In genomic region chr17:31859487-31860008, GRCh38 we compare ENCODE assay signal across 8 cellular contexts. TPM values are rescaled to one million over a fixed set of nuclear protein-coding genes. Genes with fewer than 3 reads are reported as not detected.
A peak's percentile ranks its signal among the peaks of the same experiment; 100 is the strongest.
DNase-seq lines count a peak whose midpoint lies in the region; ATAC-seq and TF ChIP-seq lines count a peak whose summit lies in the region.

No MANE protein-coding gene starts in this region.

- no peaks in the 10 kb centered on the region for H3K9me3 Mint-ChIP-seq in CD8-positive, alpha-beta T cell

- H3K9ac ChIP-seq in KMS-11 (no peak overlapping the region), neural cell (ENCODE audit: low read length) (no peak overlapping the region)

- H3K4me1 Mint-ChIP-seq in CD8-positive, alpha-beta T cell (ENCODE audit: low read depth), result peaks cover 16% of the 10 kb centered on the region

- no peak overlapping the region for H3K27ac ChIP-seq in CD8-positive, alpha-beta T cell (ENCODE audit: low read depth, low read length)
- H3K27ac ChIP-seq in KMS-11, result peak overlapping the region; percentile 2; the same call in 1 of the 2 replicates
- peak overlapping the region in 6 of 59 donors; percentile 3 to 86 (median 46) for H3K27ac ChIP-seq in dorsolateral prefrontal cortex
- H3K27ac ChIP-seq in neural cell (ENCODE audit: low read length), result no peak overlapping the region

- CTCF ChIA-PET in CD8-positive, alpha-beta T cell (lab: Charles Lee), result interaction anchor here (1.0 to 1.3 kb wide), 2 partner anchors 17 kb away, joined by 3 read pairs; no protein-coding TSS in a partner anchor

- H3K9me2 ChIP-seq in neural cell (ENCODE audit: insufficient read depth, low read length), result no peaks in the 10 kb centered on the region

- peak overlapping the region; percentile 69 for H3K4me3 ChIP-seq in CD8-positive, alpha-beta T cell (ENCODE audit: low read depth, low read length)
- H3K4me3 ChIP-seq in KMS-11 (IDR thresholded peaks at IDR 0.05; ENCODE audit: insufficient read depth, low read depth, low read length) (no peak overlapping the region), dorsolateral prefrontal cortex (peak overlapping the region in 58 of 59 donors; percentile 29 to 88 (median 76)), neural cell (ENCODE audit: low read length) (peak overlapping the region; percentile 66)

- H4K20me1 ChIP-seq in KMS-11 (ENCODE audit: insufficient read depth) (no peaks in the 10 kb centered on the region), neural cell (ENCODE audit: insufficient read depth) (no peaks in the 10 kb centered on the region)

- H3K36me3 ChIP-seq in CD8-positive, alpha-beta T cell (ENCODE audit: insufficient read depth, low read length), result peaks cover 12% of the 10 kb centered on the region
- peaks cover 6% of the 10 kb centered on the region; the same call in 1 of the 2 replicates for H3K36me3 ChIP-seq in KMS-11 (ENCODE audit: insufficient read depth)
- H3K36me3 ChIP-seq in neural cell (ENCODE audit: insufficient read depth, low read length), result no peaks in the 10 kb centered on the region

- in situ Hi-C loops in KBM-7 (cut with MboI; ENCODE audit: low pct_unique_long_range_greater_than_20kb, low sequenced_read_pairs), result no loop called here

- no peak for TF ChIP-seq RAD21 in neural cell (conservative IDR thresholded peaks at IDR 0.05)

- no peak for TF ChIP-seq EP300 in neural cell (conservative IDR thresholded peaks at IDR 0.05; ENCODE audit: poor library complexity, severe bottlenecking)

- H3K4me1 ChIP-seq in CD8-positive, alpha-beta T cell (ENCODE audit: insufficient read depth, low read length), result peaks cover 14% of the 10 kb centered on the region
- H3K4me1 ChIP-seq in KMS-11 (ENCODE audit: low read depth, poor library complexity, severe bottlenecking), result peaks cover 28% of the 10 kb centered on the region

- no peaks in the 10 kb centered on the region for H3K27me3 Mint-ChIP-seq in CD8-positive, alpha-beta T cell (ENCODE audit: low read depth)

- no peak overlapping the region for H3K27ac Mint-ChIP-seq in CD8-positive, alpha-beta T cell

- H3K36me3 Mint-ChIP-seq in CD8-positive, alpha-beta T cell, result peaks cover 26% of the 10 kb centered on the region

- intact Hi-C loops in CD8-positive, alpha-beta T cell (cut with DNase I, micrococcal nuclease), result loop anchor here (1.0 to 5.0 kb wide), 7 partner anchors 42 to 1127 kb away; partner anchors contain the start of genes UTP6 (in 2 of the 2), PSMD11 (in 1 of the 2) and SUZ12 (in 1 of the 2)
- intact Hi-C loops in dorsolateral prefrontal cortex (cut with DNase I), result loop anchor here in 1 of 2 donors (5.0 to 10.0 kb wide), 2 partner anchors 302 to 1025 kb away; partner anchors contain the start of gene ATAD5

- no peak for ATAC-seq in CD8-positive, alpha-beta T cell
- no peak for ATAC-seq in GM21737 (IDR thresholded peaks at IDR 0.05; ENCODE audit: unreplicated experiment)
- ATAC-seq in HG03135 (IDR thresholded peaks at IDR 0.05; ENCODE audit: unreplicated experiment), result no peak

- POLR2A ChIA-PET in CD8-positive, alpha-beta T cell (lab: Charles Lee), result interaction anchor here (0.5 kb wide), 1 partner anchor 36 kb away, joined by 3 read pairs; no protein-coding TSS in a partner anchor

- peak overlapping the region; percentile 86 for H3K4me3 Mint-ChIP-seq in CD8-positive, alpha-beta T cell

- H3K4me2 ChIP-seq in KMS-11 (peak overlapping the region; percentile 83), neural cell (ENCODE audit: low read length) (peak overlapping the region; percentile 48)

- no peak for DNase-seq in CD8-positive, alpha-beta T cell
- DNase-seq in dorsolateral prefrontal cortex (no peak), T-helper 9 cell (no peak), KBM-7 (no peak)

- H3K79me2 ChIP-seq in KMS-11 (ENCODE audit: insufficient read depth, low read depth) (peaks cover 24% of the 10 kb centered on the region; the same call in 1 of the 2 replicates), neural cell (replicated peaks; ENCODE audit: insufficient read depth, low read length) (no peaks in the 10 kb centered on the region)

- H3F3A ChIP-seq in neural cell (ENCODE audit: insufficient read depth, low read length, poor library complexity, severe bottlenecking), result no peaks in the 10 kb centered on the region

- no peaks in the 10 kb centered on the region for H3K9me3 ChIP-seq in CD8-positive, alpha-beta T cell (ENCODE audit: low read length)
- H3K9me3 ChIP-seq in neural cell (ENCODE audit: low read length), result no peaks in the 10 kb centered on the region

- H3K27me3 ChIP-seq in CD8-positive, alpha-beta T cell (ENCODE audit: insufficient read depth, low read length), result no peaks in the 10 kb centered on the region
- H3K27me3 ChIP-seq in KMS-11 (ENCODE audit: insufficient read depth, low read depth) (no peaks in the 10 kb centered on the region), dorsolateral prefrontal cortex (no peaks in the 10 kb centered on the region), neural cell (ENCODE audit: insufficient read depth, low read depth, low read length) (no peaks in the 10 kb centered on the region)

- H2AFZ ChIP-seq in KMS-11 (ENCODE audit: low read depth) (peak overlapping the region; percentile 58; the same call in 1 of the 2 replicates), neural cell (ENCODE audit: low read depth, low read length) (no peak overlapping the region)

- TF ChIP-seq CTCF in CD8-positive, alpha-beta T cell (IDR thresholded peaks at IDR 0.05), result no peak
- TF ChIP-seq CTCF in KMS-11 (conservative IDR thresholded peaks at IDR 0.05; ENCODE audit: low read depth, low read length) (no peak), dorsolateral prefrontal cortex (IDR thresholded peaks at IDR 0.05 in 54 of 56, conservative IDR thresholded peaks at IDR 0.05 in 2 of 56; ENCODE audit: low read depth in 1 of 56, partially characterized antibody in 56 of 56) (no peak), neural cell (IDR thresholded peaks at IDR 0.05; ENCODE audit: poor library complexity, severe bottlenecking) (no peak)

TF ChIP-seq in neural cell, 6 proteins besides CTCF, POLR2A, EP300 and RAD21:
- no peak for TF ChIP-seq POLR2AphosphoS5 (IDR thresholded peaks at IDR 0.05)
- TF ChIP-seq MXI1 (conservative IDR thresholded peaks at IDR 0.05; ENCODE audit: poor library complexity, severe bottlenecking), result peak; percentile 28
- TF ChIP-seq, protein P1, sequence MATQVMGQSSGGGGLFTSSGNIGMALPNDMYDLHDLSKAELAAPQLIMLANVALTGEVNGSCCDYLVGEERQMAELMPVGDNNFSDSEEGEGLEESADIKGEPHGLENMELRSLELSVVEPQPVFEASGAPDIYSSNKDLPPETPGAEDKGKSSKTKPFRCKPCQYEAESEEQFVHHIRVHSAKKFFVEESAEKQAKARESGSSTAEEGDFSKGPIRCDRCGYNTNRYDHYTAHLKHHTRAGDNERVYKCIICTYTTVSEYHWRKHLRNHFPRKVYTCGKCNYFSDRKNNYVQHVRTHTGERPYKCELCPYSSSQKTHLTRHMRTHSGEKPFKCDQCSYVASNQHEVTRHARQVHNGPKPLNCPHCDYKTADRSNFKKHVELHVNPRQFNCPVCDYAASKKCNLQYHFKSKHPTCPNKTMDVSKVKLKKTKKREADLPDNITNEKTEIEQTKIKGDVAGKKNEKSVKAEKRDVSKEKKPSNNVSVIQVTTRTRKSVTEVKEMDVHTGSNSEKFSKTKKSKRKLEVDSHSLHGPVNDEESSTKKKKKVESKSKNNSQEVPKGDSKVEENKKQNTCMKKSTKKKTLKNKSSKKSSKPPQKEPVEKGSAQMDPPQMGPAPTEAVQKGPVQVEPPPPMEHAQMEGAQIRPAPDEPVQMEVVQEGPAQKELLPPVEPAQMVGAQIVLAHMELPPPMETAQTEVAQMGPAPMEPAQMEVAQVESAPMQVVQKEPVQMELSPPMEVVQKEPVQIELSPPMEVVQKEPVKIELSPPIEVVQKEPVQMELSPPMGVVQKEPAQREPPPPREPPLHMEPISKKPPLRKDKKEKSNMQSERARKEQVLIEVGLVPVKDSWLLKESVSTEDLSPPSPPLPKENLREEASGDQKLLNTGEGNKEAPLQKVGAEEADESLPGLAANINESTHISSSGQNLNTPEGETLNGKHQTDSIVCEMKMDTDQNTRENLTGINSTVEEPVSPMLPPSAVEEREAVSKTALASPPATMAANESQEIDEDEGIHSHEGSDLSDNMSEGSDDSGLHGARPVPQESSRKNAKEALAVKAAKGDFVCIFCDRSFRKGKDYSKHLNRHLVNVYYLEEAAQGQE (IDR thresholded peaks at IDR 0.05; ENCODE audit: borderline replicate concordance), result no peak
TF ChIP-seq in neural cell: peak in this region for 1.

RNA-seq across cellular contexts. Expression of gene COPRS, which starts 0.5 kb away (rescaled TPM):
- 1 to 10 TPM; 2.4 to 2.6 TPM for total RNA-seq in CD8-positive, alpha-beta T cell
- 100 to 1,000 TPM in 11 of 120 experiments, 10 to 100 TPM in 109; 43.0 to 121 (median 76.8) TPM for total RNA-seq in dorsolateral prefrontal cortex
- polyA plus RNA-seq in neural cell, result 54.3 and 67.9 TPM in 2 replicates
- polyA minus RNA-seq in neural cell, result 21.0 and 21.4 TPM in 2 replicates

RNA-seq across cellular contexts. Expression of gene UTP6, which starts 42.0 kb away (rescaled TPM):
- total RNA-seq in CD8-positive, alpha-beta T cell, result 10 to 100 TPM; 27.3 to 27.4 TPM
- total RNA-seq in dorsolateral prefrontal cortex, result 10 to 100 TPM; 37.5 to 72.3 (median 51.8) TPM
- polyA plus RNA-seq in neural cell, result 147 and 151 TPM in 2 replicates
- 56.0 and 62.6 TPM in 2 replicates for polyA minus RNA-seq in neural cell

Comparison
In these comparisons a context has a peak if more than half of its experiments do, and no peak if none do; other contexts are left out.
1. RNA of gene COPRS, which starts 0.5 kb away (total RNA-seq): 43.0 to 121 TPM in dorsolateral prefrontal cortex; 2.4 to 2.6 TPM in CD8-positive, alpha-beta T cell; every median in the first group is over 10 times any median in the second.